Comparison of ENCODE assay signal across 39 cellular contexts in the genomic region with DNA sequence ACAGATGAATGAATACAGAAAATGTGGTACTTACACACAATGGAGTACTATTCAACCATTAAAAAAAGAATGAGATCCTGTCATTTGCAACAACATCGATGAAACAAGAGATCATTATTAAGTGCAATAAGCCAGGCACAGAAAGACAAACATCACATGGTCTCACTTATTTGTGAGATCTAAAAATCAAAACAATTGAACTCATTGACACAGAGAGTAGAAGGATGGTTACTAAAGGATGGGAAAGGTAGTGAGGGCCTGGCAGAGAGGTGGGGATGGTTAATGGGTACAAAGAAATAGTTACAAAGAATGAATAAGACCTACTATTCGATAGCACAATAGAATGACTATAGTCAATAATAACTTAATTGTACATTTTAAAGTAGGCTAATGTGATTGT.
"Had no signal": no experiment of that assay in that cellular context is flagged by ENCODE, and none has a peak within 500 bp of the region (broad histone marks: within the 10 kb centered on the region; RNA-seq: fewer than 3 reads in every experiment).

No MANE protein-coding gene starts in this region.

- H3K27ac Mint-ChIP-seq: activated naive CD4-positive, alpha-beta T cell treated with anti-CD3 and anti-CD28 coated beads for 36 hours; activated naive CD4-positive, alpha-beta T cell treated with anti-CD3 and anti-CD28 coated beads, Interleukin-2, amount 10 ng/mL, durations not matched to agents 7 days and 5 days; activated naive CD4-positive, alpha-beta T cell treated with anti-CD3 and anti-CD28 coated beads, Interleukin-2, amount 50 U/mL, for 24 hours; activated naive CD4-positive, alpha-beta T cell treated with anti-CD3 and anti-CD28 coated beads, Interleukin-2, amount 50 U/mL, for 72 hours; activated naive CD8-positive, alpha-beta T cell; activated naive CD8-positive, alpha-beta T cell treated with anti-CD3 and anti-CD28 coated beads for 36 hours; activated naive CD8-positive, alpha-beta T cell treated with anti-CD3 and anti-CD28 coated beads, Interleukin-2, amount 10 ng/mL, durations not matched to agents 7 days and 5 days; activated naive CD8-positive, alpha-beta T cell treated with anti-CD3 and anti-CD28 coated beads, Interleukin-2, amount 50 U/mL, for 24 hours; activated T-cell treated with anti-CD3 and anti-CD28 coated beads, Interleukin-2, amount 50 U/mL, for 24 hours; activated T-cell treated with anti-CD3 and anti-CD28 coated beads, Interleukin-2, amount 50 U/mL, for 72 hours; activated T-helper 1 cell treated with anti-CD3 and anti-CD28 coated beads, Interleukin-12 subunit alpha, Interleukin-12 subunit beta, Interleukin-2, Interleukin-4 antibody, amounts not matched to agents 30 ng/mL and 10 ng/mL and 1 ng/mL, durations not matched to agents 14 hours and 24 hours and 36 hours; activated T-helper 17 cell treated with anti-CD3 and anti-CD28 coated beads, Interleukin-2, amount 50 U/mL, for 72 hours; activated T-helper 2 cell treated with anti-CD3 and anti-CD28 coated beads, Interferon-gamma antibody, Interleukin-2, Interleukin-4, amounts not matched to agents 10 μg/mL and 5 μg/mL and 100 μg/mL, durations not matched to agents 14 hours and 24 hours and 36 hours; brain had no signal

- H3K4me3 ChIP-seq: adrenal gland, ascending aorta, body of pancreas, breast epithelium, cardiac muscle cell had no signal

- H3K27me3 Mint-ChIP-seq: activated naive CD4-positive, alpha-beta T cell treated with anti-CD3 and anti-CD28 coated beads, Interleukin-2, amount 10 ng/mL, durations not matched to agents 7 days and 5 days; activated naive CD4-positive, alpha-beta T cell treated with anti-CD3 and anti-CD28 coated beads, Interleukin-2, amount 50 U/mL, for 24 hours; activated naive CD8-positive, alpha-beta T cell; activated naive CD8-positive, alpha-beta T cell treated with anti-CD3 and anti-CD28 coated beads for 36 hours; activated naive CD8-positive, alpha-beta T cell treated with anti-CD3 and anti-CD28 coated beads, Interleukin-2, amount 10 ng/mL, durations not matched to agents 7 days and 5 days; activated naive CD8-positive, alpha-beta T cell treated with anti-CD3 and anti-CD28 coated beads, Interleukin-2, amount 50 U/mL, for 24 hours; activated T-cell treated with anti-CD3 and anti-CD28 coated beads, Interleukin-2, amount 50 U/mL, for 24 hours; activated T-helper 17 cell treated with anti-CD3 and anti-CD28 coated beads, Interleukin-2, amount 50 U/mL, for 72 hours; central memory CD8-positive, alpha-beta T cell had no signal

- H3K9me3 Mint-ChIP-seq: activated naive CD8-positive, alpha-beta T cell treated with anti-CD3 and anti-CD28 coated beads, Interleukin-2, amount 10 ng/mL, durations not matched to agents 7 days and 5 days had no signal

- FAIRE-seq: bronchial epithelial cell had no signal

- H3K36me3 Mint-ChIP-seq: activated naive CD4-positive, alpha-beta T cell treated with anti-CD3 and anti-CD28 coated beads, Interleukin-2, amount 10 ng/mL, durations not matched to agents 7 days and 5 days; activated naive CD4-positive, alpha-beta T cell treated with anti-CD3 and anti-CD28 coated beads, Interleukin-2, amount 50 U/mL, for 24 hours; activated naive CD4-positive, alpha-beta T cell treated with anti-CD3 and anti-CD28 coated beads, Interleukin-2, amount 50 U/mL, for 72 hours; activated naive CD8-positive, alpha-beta T cell; activated naive CD8-positive, alpha-beta T cell treated with anti-CD3 and anti-CD28 coated beads for 36 hours; activated naive CD8-positive, alpha-beta T cell treated with anti-CD3 and anti-CD28 coated beads, Interleukin-2, amount 10 ng/mL, durations not matched to agents 7 days and 5 days; brain had no signal

- H3K4me3 Mint-ChIP-seq: activated naive CD4-positive, alpha-beta T cell treated with anti-CD3 and anti-CD28 coated beads for 36 hours; activated naive CD4-positive, alpha-beta T cell treated with anti-CD3 and anti-CD28 coated beads, Interleukin-2, amount 10 ng/mL, durations not matched to agents 7 days and 5 days; activated naive CD4-positive, alpha-beta T cell treated with anti-CD3 and anti-CD28 coated beads, Interleukin-2, amount 50 U/mL, for 24 hours; activated naive CD8-positive, alpha-beta T cell; activated naive CD8-positive, alpha-beta T cell treated with anti-CD3 and anti-CD28 coated beads for 36 hours; activated naive CD8-positive, alpha-beta T cell treated with anti-CD3 and anti-CD28 coated beads, Interleukin-2, amount 10 ng/mL, durations not matched to agents 7 days and 5 days; activated naive CD8-positive, alpha-beta T cell treated with anti-CD3 and anti-CD28 coated beads, Interleukin-2, amount 50 U/mL, for 24 hours; activated T-cell treated with anti-CD3 and anti-CD28 coated beads, Interleukin-2, amount 50 U/mL, for 24 hours; activated T-cell treated with anti-CD3 and anti-CD28 coated beads, Interleukin-2, amount 50 U/mL, for 4 hours; activated T-cell treated with anti-CD3 and anti-CD28 coated beads, Interleukin-2, amount 50 U/mL, for 72 hours; activated T-helper 1 cell treated with anti-CD3 and anti-CD28 coated beads, Interleukin-12 subunit alpha, Interleukin-12 subunit beta, Interleukin-2, Interleukin-4 antibody, amounts not matched to agents 30 ng/mL and 10 ng/mL and 1 ng/mL, durations not matched to agents 14 hours and 24 hours and 36 hours; activated T-helper 17 cell treated with anti-CD3 and anti-CD28 coated beads, Interleukin-2, amount 50 U/mL, for 72 hours; brain; central memory CD8-positive, alpha-beta T cell had no signal

- H3K27ac ChIP-seq: adrenal gland, ascending aorta, body of pancreas, brain microvascular endothelial cell, breast epithelium, cardiac muscle cell had no signal

- H3K9me3 ChIP-seq: adrenal gland, body of pancreas had no signal

- H3K27me3 ChIP-seq: adrenal gland, ascending aorta, body of pancreas, brain microvascular endothelial cell, breast epithelium, cardiac muscle cell had no signal

- H3K4me1 Mint-ChIP-seq: activated naive CD4-positive, alpha-beta T cell treated with anti-CD3 and anti-CD28 coated beads, Interleukin-2, amount 10 ng/mL, durations not matched to agents 7 days and 5 days; activated naive CD4-positive, alpha-beta T cell treated with anti-CD3 and anti-CD28 coated beads, Interleukin-2, amount 50 U/mL, for 24 hours; activated naive CD8-positive, alpha-beta T cell treated with anti-CD3 and anti-CD28 coated beads for 36 hours; activated naive CD8-positive, alpha-beta T cell treated with anti-CD3 and anti-CD28 coated beads, Interleukin-2, amount 10 ng/mL, durations not matched to agents 7 days and 5 days; activated naive CD8-positive, alpha-beta T cell treated with anti-CD3 and anti-CD28 coated beads, Interleukin-2, amount 50 U/mL, for 24 hours; activated T-helper 17 cell treated with anti-CD3 and anti-CD28 coated beads, Interleukin-2, amount 50 U/mL, for 72 hours; brain; central memory CD8-positive, alpha-beta T cell had no signal

- DNase-seq: activated effector memory CD4-positive, alpha-beta T cell treated with anti-CD3 and anti-CD28 coated beads, Interleukin-2, amount 50 U/mL, for 16 hours; activated effector memory CD4-positive, alpha-beta T cell treated with Interleukin-2 at 50 U/mL for 16 hours; activated gamma-delta T cell; activated gamma-delta T cell treated with Interleukin-2 at 50 U/mL for 16 hours; activated naive CD4-positive, alpha-beta T cell; activated naive CD4-positive, alpha-beta T cell treated with anti-CD3 and anti-CD28 coated beads for 36 hours; activated naive CD4-positive, alpha-beta T cell treated with anti-CD3 and anti-CD28 coated beads, Interleukin-2, amount 10 ng/mL, durations not matched to agents 7 days and 5 days; activated naive CD4-positive, alpha-beta T cell treated with Interleukin-2 at 50 U/mL for 16 hours; activated naive CD8-positive, alpha-beta T cell treated with anti-CD3 and anti-CD28 coated beads for 36 hours; activated naive CD8-positive, alpha-beta T cell treated with anti-CD3 and anti-CD28 coated beads, Interleukin-2, amount 10 ng/mL, durations not matched to agents 7 days and 5 days; activated naive CD8-positive, alpha-beta T cell treated with anti-CD3 and anti-CD28 coated beads, Interleukin-2, amount 50 U/mL, for 24 hours; activated T-cell treated with anti-CD3 and anti-CD28 coated beads for 4 hours; activated T-cell treated with anti-CD3 and anti-CD28 coated beads, Interleukin-2, amount 50 U/mL, for 1 hour; activated T-cell treated with anti-CD3 and anti-CD28 coated beads, Interleukin-2, amount 50 U/mL, for 24 hours; activated T-cell treated with anti-CD3 and anti-CD28 coated beads, Interleukin-2, amount 50 U/mL, for 4 hours; activated T-cell treated with anti-CD3 and anti-CD28 coated beads, Interleukin-2, amount 50 U/mL, for 48 hours; activated T-cell treated with anti-CD3 and anti-CD28 coated beads, Interleukin-2, amount 50 U/mL, for 72 hours; adrenal gland; amniotic stem cell; amygdala; anterior cingulate cortex; aorta; body of pancreas; brain microvascular endothelial cell; caudate nucleus; central memory CD4-positive, alpha-beta T cell; cerebellar nuclear complex had no signal

- ATAC-seq: activated naive CD4-positive, alpha-beta T cell treated with anti-CD3 and anti-CD28 coated beads, Interleukin-2, amount 50 U/mL, for 72 hours; activated naive CD8-positive, alpha-beta T cell treated with anti-CD3 and anti-CD28 coated beads, Interleukin-2, amount 50 U/mL, for 24 hours; activated T-cell treated with anti-CD3 and anti-CD28 coated beads, Interleukin-2, amount 50 U/mL, for 4 hours; activated T-cell treated with anti-CD3 and anti-CD28 coated beads, Interleukin-2, amount 50 U/mL, for 72 hours; activated T-helper 17 cell treated with anti-CD3 and anti-CD28 coated beads, Interleukin-2, amount 50 U/mL, for 72 hours; body of pancreas had no signal

- H3K36me3 ChIP-seq: adrenal gland, ascending aorta, brain microvascular endothelial cell, breast epithelium, cardiac muscle cell had no signal

- H3K4me1 ChIP-seq: adrenal gland, ascending aorta, body of pancreas, breast epithelium had no signal
